1 cellular context compared by ENCODE assay signal in genomic region chr5:160312139-160312959, GRCh38.
A peak's percentile ranks its signal among the peaks of the same experiment; 100 is the strongest.
TF ChIP-seq lines count a peak whose summit lies in the region.

CCNJL (minus strand) TSS chr5:160312564; CDS start chr5:160311923, 641 bp downstream.

TF ChIP-seq in HEK293, 187 proteins besides CTCF, POLR2A, EP300 and RAD21 (continued from another document and continues in another):
- TF ChIP-seq ZNF513 (tag by site-specific recombination; IDR thresholded peaks at IDR 0.05) (no peak), KLF1 (tag by site-specific recombination; IDR thresholded peaks at IDR 0.05) (no peak), ZNF133 (tag by site-specific recombination; IDR thresholded peaks at IDR 0.05) (no peak), ZSCAN23 (tag by site-specific recombination; IDR thresholded peaks at IDR 0.05) (no peak), ZNF223 (tag by site-specific recombination; IDR thresholded peaks at IDR 0.05) (no peak), ZNF2 (tag by site-specific recombination; IDR thresholded peaks at IDR 0.05) (peak; percentile 53; the same call in 1 of the 2 replicates), ZNF48 (tag by site-specific recombination; IDR thresholded peaks at IDR 0.05) (no peak), ZNF140 (tag by site-specific recombination; IDR thresholded peaks at IDR 0.05) (no peak), ZNF580 (tag by site-specific recombination; IDR thresholded peaks at IDR 0.05) (no peak), ZNF426 (tag by site-specific recombination; IDR thresholded peaks at IDR 0.05) (no peak), FEZF1 (tag by site-specific recombination; IDR thresholded peaks at IDR 0.05) (no peak), ZNF394 (tag by site-specific recombination; IDR thresholded peaks at IDR 0.05; ENCODE audit: borderline replicate concordance) (peak; percentile 38; the same call in 1 of the 2 replicates), OSR2 (tag by site-specific recombination; IDR thresholded peaks at IDR 0.05) (no peak), AEBP2 (tag by site-specific recombination; IDR thresholded peaks at IDR 0.05; ENCODE audit: borderline replicate concordance) (no peak), ZNF433 (tag by site-specific recombination; IDR thresholded peaks at IDR 0.05; ENCODE audit: low read depth) (no peak), KLF9 (tag by site-specific recombination; IDR thresholded peaks at IDR 0.05; ENCODE audit: low read depth) (no peak), ZNF148 (tag by site-specific recombination; IDR thresholded peaks at IDR 0.05; ENCODE audit: borderline replicate concordance) (no peak), ZBTB48 (tag by site-specific recombination; IDR thresholded peaks at IDR 0.05) (0 out of 2 replicates have a peak, but pooled peaks have one; percentile 34), ZNF449 (tag by site-specific recombination; IDR thresholded peaks at IDR 0.05) (no peak), ZBTB17 (tag by site-specific recombination; IDR thresholded peaks at IDR 0.05) (peak; percentile 45; the same call in 1 of the 2 replicates), KLF8 (tag by site-specific recombination; IDR thresholded peaks at IDR 0.05) (peak; percentile 37; the same call in 1 of the 2 replicates), ZNF76 (tag by site-specific recombination; IDR thresholded peaks at IDR 0.05; ENCODE audit: borderline replicate concordance, low read depth) (no peak; the same call in 1 of the 2 replicates), ZBTB10 (tag by site-specific recombination; IDR thresholded peaks at IDR 0.05) (0 out of 2 replicates have a peak, but pooled peaks have one; percentile 16), WT1 (tag by site-specific recombination; IDR thresholded peaks at IDR 0.05) (no peak), ZNF362 (tag by site-specific recombination; IDR thresholded peaks at IDR 0.05) (peak; percentile 74; the same call in 1 of the 2 replicates), ZNF366 (tag by site-specific recombination; conservative IDR thresholded peaks at IDR 0.05) (peak; percentile 83), PATZ1 (tag by site-specific recombination; IDR thresholded peaks at IDR 0.05) (peak; percentile 49), ZXDB (tag by site-specific recombination; IDR thresholded peaks at IDR 0.05) (peak; percentile 49; the same call in 1 of the 2 replicates), IKZF3 (tag by site-specific recombination; IDR thresholded peaks at IDR 0.05) (no peak), SCRT2 (tag by site-specific recombination; IDR thresholded peaks at IDR 0.05) (peak; percentile 57; the same call in 1 of the 2 replicates), ZNF211 (tag by site-specific recombination; IDR thresholded peaks at IDR 0.05; ENCODE audit: low read depth) (no peak), ZNF391 (tag by site-specific recombination; IDR thresholded peaks at IDR 0.05; ENCODE audit: borderline replicate concordance, low read depth) (no peak), HOXC10 (CRISPR knock-in tag; IDR thresholded peaks at IDR 0.05) (no peak), ZNF354C (tag by site-specific recombination; IDR thresholded peaks at IDR 0.05; ENCODE audit: borderline replicate concordance, low read depth) (no peak), SCRT1 (tag by site-specific recombination; IDR thresholded peaks at IDR 0.05; ENCODE audit: borderline replicate concordance) (peak; percentile 66; the same call in 1 of the 2 replicates), ZBTB26 (tag by site-specific recombination; optimal IDR thresholded peaks at IDR 0.05) (peak; percentile 84), OVOL3 (tag by site-specific recombination; IDR thresholded peaks at IDR 0.05) (no peak), ZNF670 (tag by site-specific recombination; IDR thresholded peaks at IDR 0.05; ENCODE audit: low read depth) (no peak), ZNF114 (tag by site-specific recombination; IDR thresholded peaks at IDR 0.05) (no peak), ZNF157 (tag by site-specific recombination; IDR thresholded peaks at IDR 0.05) (no peak), ZIC2 (tag by site-specific recombination; IDR thresholded peaks at IDR 0.05) (no peak), ZBTB44 (tag by site-specific recombination; IDR thresholded peaks at IDR 0.05) (no peak), ZNF600 (tag by site-specific recombination; IDR thresholded peaks at IDR 0.05) (peak; percentile 50; the same call in 1 of the 2 replicates), ZNF792 (tag by site-specific recombination; IDR thresholded peaks at IDR 0.05) (no peak), ZNF768 (tag by site-specific recombination; IDR thresholded peaks at IDR 0.05) (no peak), ZNF645 (tag by site-specific recombination; IDR thresholded peaks at IDR 0.05) (no peak), ZBTB1 (tag by site-specific recombination; IDR thresholded peaks at IDR 0.05) (no peak), ZNF350 (tag by site-specific recombination; IDR thresholded peaks at IDR 0.05) (no peak), ZNF169 (tag by site-specific recombination; IDR thresholded peaks at IDR 0.05) (no peak)
